Comparison of ENCODE assay signal across 9 cellular contexts in genomic region chr4:127856485-127857447, GRCh38. TPM values are rescaled to one million over a fixed set of nuclear protein-coding genes. Genes with fewer than 3 reads are reported as not detected.
DNase-seq lines count a peak whose midpoint lies in the region; ATAC-seq and TF ChIP-seq lines count a peak whose summit lies in the region.
"Had no signal": no experiment of that assay in that cellular context is flagged by ENCODE, and none has a peak within 500 bp of the region (broad histone marks: within the 10 kb centered on the region; RNA-seq: fewer than 3 reads in every experiment).

No MANE protein-coding gene starts in this region.

- H3K27ac ChIP-seq in caudate nucleus (ENCODE audit: low read depth, low read length) = no peak overlapping the region
- H3K27ac ChIP-seq: HL-60 had no signal

- peaks cover 16% of the 10 kb centered on the region for H3K36me3 Mint-ChIP-seq in activated CD8-positive, alpha-beta T cell treated with anti-CD3 and anti-CD28 coated beads, Interleukin-2, amount 10 ng/mL, durations not matched to agents 7 days and 5 days (ENCODE audit: low read depth)

- H3K4me3 Mint-ChIP-seq in activated CD8-positive, alpha-beta T cell treated with anti-CD3 and anti-CD28 coated beads, Interleukin-2, amount 10 ng/mL, durations not matched to agents 7 days and 5 days = no peak overlapping the region

- H3K9me3 Mint-ChIP-seq in activated CD8-positive, alpha-beta T cell treated with anti-CD3 and anti-CD28 coated beads, Interleukin-2, amount 10 ng/mL, durations not matched to agents 7 days and 5 days (ENCODE audit: insufficient read depth) = peaks cover 22% of the 10 kb centered on the region

- DNase-seq in ELF-1 (ENCODE audit: low read depth, low spot score) (peak; percentile 25), fibroblast of pulmonary artery (ENCODE audit: low read depth) (peak; percentile 87), midbrain (lab: John Stamatoyannopoulos, UW) (no peak), caudate nucleus (lab: John Stamatoyannopoulos, UW) (no peak)
- no peak for DNase-seq in activated CD8-positive, alpha-beta T cell treated with anti-CD3 and anti-CD28 coated beads, Interleukin-2, amount 10 ng/mL, durations not matched to agents 7 days and 5 days
- DNase-seq in activated CD4-positive, CD25-positive, alpha-beta regulatory T cell (lab: John Stamatoyannopoulos, UW) = no peak

- POLR2A ChIA-PET in activated CD8-positive, alpha-beta T cell treated with anti-CD3 and anti-CD28 coated beads, Interleukin-2, amount 10 ng/mL, durations not matched to agents 7 days and 5 days (lab: Charles Lee) = no interaction called here

- no peaks in the 10 kb centered on the region for H3K4me1 Mint-ChIP-seq in activated CD8-positive, alpha-beta T cell treated with anti-CD3 and anti-CD28 coated beads, Interleukin-2, amount 10 ng/mL, durations not matched to agents 7 days and 5 days (ENCODE audit: low read depth)

- no peak for TF ChIP-seq CTCF in fibroblast of pulmonary artery (IDR thresholded peaks at IDR 0.05; ENCODE audit: low read length, missing control alignments)

- ATAC-seq in GM21526 (IDR thresholded peaks at IDR 0.05; ENCODE audit: low FRiP score, unreplicated experiment) (peak; percentile 91), HG03575 (IDR thresholded peaks at IDR 0.05; ENCODE audit: extremely low read depth, insufficient number of reproducible peaks, low FRiP score, unreplicated experiment) (peak; percentile 44)
- no peak for ATAC-seq in activated CD8-positive, alpha-beta T cell treated with anti-CD3 and anti-CD28 coated beads, Interleukin-2, amount 10 ng/mL, durations not matched to agents 7 days and 5 days

- no peak overlapping the region for H3K27ac Mint-ChIP-seq in activated CD8-positive, alpha-beta T cell treated with anti-CD3 and anti-CD28 coated beads, Interleukin-2, amount 10 ng/mL, durations not matched to agents 7 days and 5 days

- CTCF ChIA-PET in activated CD8-positive, alpha-beta T cell treated with anti-CD3 and anti-CD28 coated beads, Interleukin-2, amount 10 ng/mL, durations not matched to agents 7 days and 5 days (lab: Charles Lee) = no interaction called here

- no peaks in the 10 kb centered on the region for H3K27me3 Mint-ChIP-seq in activated CD8-positive, alpha-beta T cell treated with anti-CD3 and anti-CD28 coated beads, Interleukin-2, amount 10 ng/mL, durations not matched to agents 7 days and 5 days (ENCODE audit: low read depth)

- H3K4me3 ChIP-seq in fibroblast of pulmonary artery (replicated peaks; ENCODE audit: low read depth, low read length) = no peak overlapping the region

RNA-seq across cellular contexts. Expression of gene PLK4, which starts 23.9 kb away (rescaled TPM):
- total RNA-seq in activated CD8-positive, alpha-beta T cell treated with anti-CD3 and anti-CD28 coated beads, Interleukin-2, amount 10 ng/mL, durations not matched to agents 7 days and 5 days = 10 to 100 TPM; 62.1 to 65.9 TPM

Comparison
In these comparisons a context has a peak if more than half of its experiments do, and no peak if none do; other contexts are left out.
1. DNase-seq: peak in ELF-1 (single experiment) and fibroblast of pulmonary artery (single experiment); none in midbrain (single experiment), activated CD8-positive, alpha-beta T cell treated with anti-CD3 and anti-CD28 coated beads, Interleukin-2, amount 10 ng/mL, durations not matched to agents 7 days and 5 days (single experiment), caudate nucleus (0 of 61) and activated CD4-positive, CD25-positive, alpha-beta regulatory T cell (0 of 4).